In the genomic region with DNA sequence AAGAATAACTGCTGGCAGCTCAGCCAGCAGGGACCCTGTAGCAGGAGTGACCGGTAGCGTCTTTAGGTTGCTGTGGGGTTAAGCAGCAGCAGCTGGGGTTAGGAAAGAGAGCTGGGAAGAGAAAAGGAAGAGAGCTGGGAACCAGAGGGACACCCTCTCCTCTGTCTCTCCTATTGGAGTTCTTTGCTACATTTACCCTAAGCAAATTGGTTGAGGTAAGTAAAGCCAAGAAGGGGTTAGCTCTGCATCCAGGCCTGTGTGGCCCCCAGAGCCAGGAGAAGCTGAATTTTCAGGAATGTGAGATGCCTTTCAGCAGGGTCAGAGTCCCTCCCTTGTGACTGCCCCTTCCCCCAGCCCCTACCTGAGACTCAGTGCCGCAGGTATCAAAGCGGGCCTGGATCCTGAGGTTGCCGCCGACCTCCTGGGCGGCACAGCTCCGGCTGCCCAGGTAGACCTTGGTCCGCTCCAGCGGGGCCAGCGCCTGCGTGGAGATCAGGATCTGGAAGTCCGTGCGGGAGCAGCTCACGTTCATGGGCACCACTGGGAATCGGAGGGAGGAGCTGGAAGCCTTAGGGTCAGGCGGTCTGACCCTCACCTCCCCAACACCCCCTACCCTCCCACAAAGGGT, we compare ENCODE assay signal across 1 cellular context.
TF ChIP-seq lines count a peak whose summit lies in the region.

No MANE protein-coding gene starts in this region.

TF ChIP-seq in IMR-90, 13 proteins besides CTCF, POLR2A, EP300 and RAD21:
- no peak for TF ChIP-seq CEBPB (IDR thresholded peaks at IDR 0.05; ENCODE audit: low read depth, low read length)
- no peak for TF ChIP-seq RCOR1 (IDR thresholded peaks at IDR 0.05; ENCODE audit: insufficient replicate concordance, low read length)
- TF ChIP-seq MAFK (IDR thresholded peaks at IDR 0.05; ENCODE audit: low read depth, low read length): no peak
